23 cellular contexts compared by ENCODE assay signal in genomic region chr6:142322504-142323198, GRCh38. TPM values are rescaled to one million over a fixed set of nuclear protein-coding genes. Genes with fewer than 3 reads are reported as not detected.
A peak's percentile ranks its signal among the peaks of the same experiment; 100 is the strongest.
DNase-seq lines count a peak whose midpoint lies in the region; ATAC-seq, FAIRE-seq and TF ChIP-seq lines count a peak whose summit lies in the region.
"Had no signal": no experiment of that assay in that cellular context is flagged by ENCODE, and none has a peak within 500 bp of the region (broad histone marks: within the 10 kb centered on the region; RNA-seq: fewer than 3 reads in every experiment).

No MANE protein-coding gene starts in this region.

- no peaks in the 10 kb centered on the region for H3K9me3 Mint-ChIP-seq in Caco-2 (ENCODE audit: unreplicated experiment)
- H3K9me3 Mint-ChIP-seq: activated CD4-positive, alpha-beta T cell treated with anti-CD3 and anti-CD28 coated beads, Interleukin-2, amount 10 ng/mL, durations not matched to agents 7 days and 5 days; CD4-positive, alpha-beta memory T cell; naive thymus-derived CD8-positive, alpha-beta T cell; T-cell had no signal

- DNase-seq in Caco-2 (no peak), HTR-8/SVneo (ENCODE audit: insufficient read length, low spot score) (no peak), Panc1 (ENCODE audit: low read depth, low spot score) (no peak), left lung (no peak), NCI-H128 (lab: John Stamatoyannopoulos, UW; ENCODE audit: unreplicated experiment) (no peak), NOMO-1 treated with DMSO at 0.1 percent for 48 hours (lab: John Stamatoyannopoulos, UW; ENCODE audit: unreplicated experiment) (no peak), NCI-H2171 (lab: John Stamatoyannopoulos, UW) (no peak), LoVo (ENCODE audit: low spot score) (no peak)
- DNase-seq: activated CD4-positive, alpha-beta T cell treated with anti-CD3 and anti-CD28 coated beads, Interleukin-2, amount 10 ng/mL, durations not matched to agents 7 days and 5 days; activated gamma-delta T cell treated with Interleukin-2 at 50 U/mL for 16 hours; amygdala; CD4-positive, alpha-beta memory T cell; central memory CD4-positive, alpha-beta T cell; effector CD4-positive, alpha-beta T cell; head of caudate nucleus; MG63; naive thymus-derived CD8-positive, alpha-beta T cell; NK-92 treated with Interleukin-12 subunit alpha and Interleukin-12 subunit beta, amount 100 ng/mL, for 24 hours; pancreas; stimulated activated naive CD4-positive, alpha-beta T cell; T-cell had no signal

- ATAC-seq in Panc1 (peak; percentile 61), left lung (peak; percentile 98)
- ATAC-seq: naive thymus-derived CD8-positive, alpha-beta T cell; pancreas; sciatic nerve; T-cell had no signal

- H3K27me3 Mint-ChIP-seq in Caco-2 (ENCODE audit: insufficient read depth, unreplicated experiment): no peaks in the 10 kb centered on the region
- H3K27me3 Mint-ChIP-seq: naive thymus-derived CD8-positive, alpha-beta T cell had no signal

- H3K36me3 ChIP-seq in Caco-2 (ENCODE audit: control insufficient read depth, insufficient read depth, low read length): no peaks in the 10 kb centered on the region
- H3K36me3 ChIP-seq in Panc1 (ENCODE audit: control insufficient read depth, insufficient read depth, low read length): peaks cover 3% of the 10 kb centered on the region; the same call in 1 of the 2 replicates
- H3K36me3 ChIP-seq in left lung: no peaks in the 10 kb centered on the region
- H3K36me3 ChIP-seq: MG63, pancreas, upper lobe of left lung had no signal

- no peaks in the 10 kb centered on the region for H3K9me3 ChIP-seq in Caco-2
- H3K9me3 ChIP-seq in Panc1 (ENCODE audit: control insufficient read depth, insufficient read depth, low read depth, low read length): no peaks in the 10 kb centered on the region
- no peaks in the 10 kb centered on the region for H3K9me3 ChIP-seq in left lung
- H3K9me3 ChIP-seq: MG63, pancreas, upper lobe of left lung had no signal

- H3K4me3 Mint-ChIP-seq in Caco-2 (ENCODE audit: unreplicated experiment): peak overlapping the region; percentile 29
- H3K4me3 Mint-ChIP-seq: activated CD4-positive, alpha-beta T cell treated with anti-CD3 and anti-CD28 coated beads, Interleukin-2, amount 10 ng/mL, durations not matched to agents 7 days and 5 days; CD4-positive, alpha-beta memory T cell; naive thymus-derived CD8-positive, alpha-beta T cell; T-cell had no signal

- peak; percentile 28 for FAIRE-seq in HTR-8/SVneo (lab: Jason Lieb, UNC)
- FAIRE-seq: pancreas had no signal

- in situ Hi-C loops in Panc1 (cut with HindIII; ENCODE audit: low pct_unique_long_range_greater_than_20kb, low sequenced_read_pairs): no loop called here

- POLR2A ChIA-PET in Caco-2 (lab: Charles Lee): no interaction called here
- POLR2A ChIA-PET in Panc1 (lab: Charles Lee): interaction anchor here (0.6 to 1.0 kb wide), 7 partner anchors 9 to 160 kb away, joined by 3 to 9 read pairs (median 4); no protein-coding TSS in a partner anchor

- H3K27ac ChIP-seq in Panc1 (ENCODE audit: low read length): peak overlapping the region; percentile 99
- H3K27ac ChIP-seq in left lung: no peak overlapping the region
- H3K27ac ChIP-seq: pancreas, upper lobe of left lung had no signal

- H3K27ac Mint-ChIP-seq in Caco-2 (ENCODE audit: unreplicated experiment): peak overlapping the region; percentile 80
- H3K27ac Mint-ChIP-seq: activated CD4-positive, alpha-beta T cell treated with anti-CD3 and anti-CD28 coated beads, Interleukin-2, amount 10 ng/mL, durations not matched to agents 7 days and 5 days; CD4-positive, alpha-beta memory T cell; naive thymus-derived CD8-positive, alpha-beta T cell; T-cell had no signal

- TF ChIP-seq CTCF in Caco-2 (IDR thresholded peaks at IDR 0.05; ENCODE audit: insufficient read depth in 1 of 2, low read depth in 1 of 2, low read length in 1 of 2, severe bottlenecking in 1 of 2, unreplicated experiment in 1 of 2): no peak
- no peak for TF ChIP-seq CTCF in Panc1 (IDR thresholded peaks at IDR 0.05)
- no peak for TF ChIP-seq CTCF in left lung (IDR thresholded peaks at IDR 0.05)

- intact Hi-C loops in Caco-2 (cut with micrococcal nuclease; ENCODE audit: unreplicated experiment) (loop anchor here (1.0 to 2.0 kb wide), 6 partner anchors 14 to 63 kb away; partner anchors contain the start of gene ADGRG6), Panc1 (cut with micrococcal nuclease; ENCODE audit: unreplicated experiment) (loop anchor here (5.0 kb wide), 1 partner anchor 55 kb away; no protein-coding TSS in a partner anchor), left lung (cut with DNase I) (no loop called here)

- H3K27me3 ChIP-seq in Caco-2 (replicated peaks; ENCODE audit: control insufficient read depth, insufficient read depth, low read length): no peaks in the 10 kb centered on the region
- no peaks in the 10 kb centered on the region for H3K27me3 ChIP-seq in Panc1 (ENCODE audit: control insufficient read depth, insufficient read depth, low read length)
- no peaks in the 10 kb centered on the region for H3K27me3 ChIP-seq in left lung
- H3K27me3 ChIP-seq: pancreas, upper lobe of left lung had no signal

- H3K4me1 ChIP-seq in Caco-2: peaks cover 71% of the 10 kb centered on the region
- H3K4me1 ChIP-seq in Panc1 (ENCODE audit: control insufficient read depth, insufficient read depth, low read length): peaks cover 94% of the 10 kb centered on the region
- no peaks in the 10 kb centered on the region for H3K4me1 ChIP-seq in left lung
- H3K4me1 ChIP-seq: pancreas, upper lobe of left lung had no signal

- H3K4me3 ChIP-seq in Caco-2 (ENCODE audit: low read depth, low read length) (no peak overlapping the region), Panc1 (ENCODE audit: low read depth in 2 of 2, low read length in 2 of 2) (no peak overlapping the region), left lung (no peak overlapping the region)
- H3K4me3 ChIP-seq: MG63, pancreas, upper lobe of left lung had no signal

- BruUV-seq in Caco-2 (replicated peaks; lab: Mats Ljungman, UMichigan) (TSS peak; percentile 98), Panc1 (replicated peaks; lab: Mats Ljungman, UMichigan) (TSS peak; percentile 95)

- H3K36me3 Mint-ChIP-seq in Caco-2 (ENCODE audit: insufficient read depth, unreplicated experiment): peaks cover 8% of the 10 kb centered on the region
- H3K36me3 Mint-ChIP-seq: CD4-positive, alpha-beta memory T cell; naive thymus-derived CD8-positive, alpha-beta T cell; T-cell had no signal

- peaks cover 53% of the 10 kb centered on the region for H3K4me1 Mint-ChIP-seq in Caco-2 (ENCODE audit: low read depth, unreplicated experiment)
- H3K4me1 Mint-ChIP-seq: activated CD4-positive, alpha-beta T cell treated with anti-CD3 and anti-CD28 coated beads, Interleukin-2, amount 10 ng/mL, durations not matched to agents 7 days and 5 days; CD4-positive, alpha-beta memory T cell; naive thymus-derived CD8-positive, alpha-beta T cell; T-cell had no signal

- CTCF ChIA-PET in Caco-2 (lab: Charles Lee) (interaction anchor here (0.8 kb wide), 1 partner anchor 20 kb away, joined by 3 read pairs; no protein-coding TSS in a partner anchor), Panc1 (lab: Charles Lee) (no interaction called here)

RNA-seq across cellular contexts. Expression of gene ADGRG6, which starts 20.8 kb away (rescaled TPM):
- total RNA-seq in Caco-2 (2022): 98.0 and 98.7 TPM in 2 replicates
- 259 TPM for total RNA-seq in Panc1 (2021; ENCODE audit: unreplicated experiment)
- 87.8 TPM for polyA plus RNA-seq in Panc1 (2012; ENCODE audit: insufficient read length)
- 10 to 100 TPM; 34.2 to 48.7 TPM for total RNA-seq in left lung
- polyA plus RNA-seq: CD4-positive, alpha-beta memory T cell had no signal

Comparison
In these comparisons a context has a peak if more than half of its experiments do, and no peak if none do; other contexts are left out.
1. intact Hi-C loops: an anchor here in Caco-2 (1.0 to 2.0 kb wide) and Panc1 (5.0 kb wide); none called in left lung.